1 cellular context compared by ENCODE assay signal in the genomic region with DNA sequence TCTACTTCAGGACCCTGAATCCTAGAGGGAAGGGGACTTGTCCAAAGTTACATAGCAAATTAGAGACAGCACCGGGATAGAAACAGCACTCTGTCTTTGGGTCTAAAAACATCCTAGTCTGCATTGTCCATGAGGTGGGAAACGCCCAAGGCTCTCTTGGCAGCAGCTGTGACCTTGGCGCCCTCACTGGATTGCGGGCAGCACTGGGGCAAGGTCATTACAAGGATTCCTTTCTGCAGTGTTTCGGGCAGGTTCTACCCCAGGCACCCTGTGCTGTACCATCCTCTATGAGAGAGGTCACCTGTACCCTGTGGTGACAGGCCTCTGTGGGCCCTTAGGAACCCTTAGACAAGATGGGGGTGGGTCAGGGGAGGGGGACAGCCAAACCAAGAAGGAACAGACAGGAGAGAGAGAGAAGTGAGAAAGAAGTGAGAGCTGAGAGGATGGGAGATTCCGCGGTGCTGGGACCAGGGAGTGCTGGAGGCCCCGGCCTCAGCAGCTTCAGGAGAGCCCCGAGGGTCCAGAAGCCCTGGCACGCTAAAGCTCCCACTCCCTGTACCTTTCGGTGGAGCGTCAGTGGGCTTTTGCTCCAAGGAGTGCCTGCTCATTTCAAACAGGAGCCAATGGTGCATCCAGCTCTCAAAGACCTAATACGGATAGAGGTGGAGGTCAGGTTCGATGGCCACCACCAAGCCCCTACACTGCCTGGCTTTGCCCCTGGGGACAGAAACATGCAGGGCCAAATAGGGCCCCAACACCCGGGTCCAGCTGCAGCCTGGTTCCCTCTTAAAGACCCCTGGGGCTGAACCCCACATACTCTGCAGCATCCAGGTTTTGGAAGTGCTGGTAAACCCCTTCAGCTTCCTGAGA.
TF ChIP-seq lines count a peak whose summit lies in the region.

No MANE protein-coding gene starts in this region.

TF ChIP-seq in HepG2, 621 proteins besides CTCF, POLR2A, EP300 and RAD21:
- TF ChIP-seq AGO2 (optimal IDR thresholded peaks at IDR 0.05; ENCODE audit: low read depth, low read length) (peak; percentile 35), PRDM10 (CRISPR knock-in tag; IDR thresholded peaks at IDR 0.05; ENCODE audit: low read depth) (no peak), PTBP1 (IDR thresholded peaks at IDR 0.05; ENCODE audit: low read depth, low read length, poor library complexity, severe bottlenecking) (no peak), ZNF746 (CRISPR knock-in tag; IDR thresholded peaks at IDR 0.05) (no peak), SMAD1 (CRISPR knock-in tag; IDR thresholded peaks at IDR 0.05; ENCODE audit: borderline replicate concordance, low read depth) (no peak), KDM1A (CRISPR knock-in tag; IDR thresholded peaks at IDR 0.05) (no peak), ZBTB33 (CRISPR knock-in tag; IDR thresholded peaks at IDR 0.05) (peak; percentile 75), ZNF609 (CRISPR knock-in tag; IDR thresholded peaks at IDR 0.05; ENCODE audit: borderline replicate concordance) (no peak), HBP1 (CRISPR knock-in tag; IDR thresholded peaks at IDR 0.05; ENCODE audit: low read depth) (no peak), HNRNPUL1 (IDR thresholded peaks at IDR 0.05; ENCODE audit: low read depth, low read length) (no peak), GTF2F1 (IDR thresholded peaks at IDR 0.05; ENCODE audit: low read length) (no peak)
